Comparison of ENCODE assay signal across 8 cellular contexts in genomic region chr16:4846503-4846900, GRCh38. TPM values are rescaled to one million over a fixed set of nuclear protein-coding genes. Genes with fewer than 3 reads are reported as not detected.
DNase-seq lines count a peak whose midpoint lies in the region; ATAC-seq and TF ChIP-seq lines count a peak whose summit lies in the region.

No MANE protein-coding gene starts in this region.

- TF ChIP-seq POLR2A in IMR-90 (IDR thresholded peaks at IDR 0.05; ENCODE audit: low read depth, low read length), result peak; percentile 75; the same call in 1 of the 2 replicates

- H2BK15ac ChIP-seq in IMR-90 (ENCODE audit: low read depth, low read length), result no peak overlapping the region

- H3K4ac ChIP-seq in IMR-90 (ENCODE audit: low read depth, low read length), result no peak overlapping the region; the same call in 1 of the 2 replicates

- peak overlapping the region; percentile 39; the same call in 1 of the 2 replicates for H3K23ac ChIP-seq in IMR-90 (ENCODE audit: low read depth, low read length)

- H3K4me3 Mint-ChIP-seq in natural killer cell, result peak overlapping the region; percentile 83

- BruUV-seq in IMR-90 (replicated peaks; lab: Mats Ljungman, UMichigan), result no TSS peak

- H3K27ac Mint-ChIP-seq in natural killer cell, result peak overlapping the region; percentile 93 to 95

- H3K4me1 ChIP-seq in IMR-90 (ENCODE audit: control insufficient read depth, insufficient read depth, low read length), result peaks cover 8% of the 10 kb centered on the region
- H3K4me1 ChIP-seq in upper lobe of right lung, result peaks cover 44% of the 10 kb centered on the region

- no peak overlapping the region for H4K91ac ChIP-seq in IMR-90 (ENCODE audit: insufficient read depth, low read depth, low read length)

- POLR2A ChIA-PET in IMR-90 (lab: Charles Lee; ENCODE audit: unreplicated experiment), result no interaction called here

- H3K9ac ChIP-seq in IMR-90 (ENCODE audit: low read depth, low read length), result peak overlapping the region; percentile 88

- no peak overlapping the region for H2BK5ac ChIP-seq in IMR-90 (ENCODE audit: low read depth, low read length, poor library complexity, severe bottlenecking)

- in situ Hi-C loops in IMR-90 (cut with MboI; ENCODE audit: low sequenced_read_pairs), result no loop called here

- H3K36me3 ChIP-seq in IMR-90 (ENCODE audit: control insufficient read depth, insufficient read depth, low read length), result peaks cover 21% of the 10 kb centered on the region
- H3K36me3 ChIP-seq in upper lobe of right lung, result peaks cover 44% of the 10 kb centered on the region

- no peaks in the 10 kb centered on the region for H3K36me3 Mint-ChIP-seq in natural killer cell

- peaks cover 44% of the 10 kb centered on the region for H4K20me1 ChIP-seq in IMR-90 (ENCODE audit: insufficient read depth, low read length)

- H4K5ac ChIP-seq in IMR-90 (ENCODE audit: low read depth, low read length), result no peak overlapping the region

- H4K8ac ChIP-seq in IMR-90 (ENCODE audit: low read depth in 2 of 2, low read length in 2 of 2), result no peak overlapping the region

- TF ChIP-seq CTCF in IMR-90 (conservative IDR thresholded peaks at IDR 0.05; ENCODE audit: low read depth, low read length) (no peak), natural killer cell (IDR thresholded peaks at IDR 0.05) (no peak), upper lobe of right lung (IDR thresholded peaks at IDR 0.05) (no peak)

- 0 out of 2 replicates have a peak overlapping the region, but pooled peaks have one; percentile 53 for H3K14ac ChIP-seq in IMR-90 (replicated peaks; ENCODE audit: low read depth, low read length)

- dilution Hi-C loops in IMR-90 (cut with HindIII; ENCODE audit: low sequenced_read_pairs, unreplicated experiment), result no loop called here

- H3K9me3 ChIP-seq in IMR-90 (ENCODE audit: control insufficient read depth, insufficient read depth, low read length) (no peaks in the 10 kb centered on the region), upper lobe of right lung (no peaks in the 10 kb centered on the region)

- peaks cover 17 to 38% of the 10 kb centered on the region in 2 experiments for H3K79me1 ChIP-seq in IMR-90 (ENCODE audit: low read depth in 1 of 2, low read length in 2 of 2)

- no peaks in the 10 kb centered on the region for H3K27me3 Mint-ChIP-seq in natural killer cell (ENCODE audit: low read depth in 2 of 2)

- H3K27me3 ChIP-seq in IMR-90 (ENCODE audit: control insufficient read depth, insufficient read depth, low read length) (no peaks in the 10 kb centered on the region), upper lobe of right lung (no peaks in the 10 kb centered on the region)

- H3K18ac ChIP-seq in IMR-90 (ENCODE audit: low read depth, low read length), result no peak overlapping the region

- ATAC-seq in GM21526 (IDR thresholded peaks at IDR 0.05; ENCODE audit: low FRiP score, unreplicated experiment), result peak; percentile 3
- peak; percentile 36 for ATAC-seq in IMR-90 (ENCODE audit: low read depth)
- no peak for ATAC-seq in natural killer cell
- peak; percentile 45 for ATAC-seq in upper lobe of right lung

- 0 out of 2 replicates have a peak overlapping the region, but pooled peaks have one; percentile 4 for H2AK5ac ChIP-seq in IMR-90 (ENCODE audit: low read depth, low read length)

- peak; percentile 57 for DNase-seq in EL
- peak; percentile 55 for DNase-seq in IMR-90
- peak; percentile 67 for DNase-seq in activated CD8-positive, alpha-beta memory T cell treated with anti-CD3 and anti-CD28 coated beads, Interleukin-2, amount 50 U/mL, for 48 hours
- DNase-seq in fibroblast of peridontal ligament (ENCODE audit: extremely low read depth), result peak; percentile 30
- no peak for DNase-seq in natural killer cell
- peak; percentile 81 for DNase-seq in upper lobe of right lung
- DNase-seq in NCI-H1092 (lab: John Stamatoyannopoulos, UW), result no peak

- TF ChIP-seq RAD21 in IMR-90 (IDR thresholded peaks at IDR 0.05; ENCODE audit: low read length), result no peak

- H2AFZ ChIP-seq in IMR-90 (replicated peaks; ENCODE audit: low read length, poor library complexity), result peak overlapping the region; percentile 95

- 0% methylated on average over 20 of the region's 27 CpGs; no CpG with 5 or more reads in 1 of the 2 experiments for WGBS in IMR-90 (ENCODE audit: extremely low coverage in 2 of 2, insufficient read length in 1 of 2), 2 experiments

- no peak overlapping the region for H2BK20ac ChIP-seq in IMR-90 (ENCODE audit: low read depth, low read length)

- H2AK9ac ChIP-seq in IMR-90 (replicated peaks; ENCODE audit: low read depth, low read length, poor library complexity), result peak overlapping the region; percentile 93

- no peak overlapping the region for H2BK120ac ChIP-seq in IMR-90 (ENCODE audit: low read depth, low read length)

- H3K9me3 Mint-ChIP-seq in natural killer cell, result no peaks in the 10 kb centered on the region

- H3K9me1 ChIP-seq in IMR-90 (ENCODE audit: insufficient read depth, low read length), result no peaks in the 10 kb centered on the region; the same call in 1 of the 2 replicates

- H3K4me3 ChIP-seq in IMR-90 (ENCODE audit: insufficient read depth, low read depth, low read length) (peak overlapping the region; percentile 88), upper lobe of right lung (peak overlapping the region; percentile 79)

- CTCF ChIA-PET in IMR-90 (lab: Yijun Ruan, JAX), result no interaction called here

- intact Hi-C loops in IMR-90 (cut with micrococcal nuclease) (loop anchor here (5.0 kb wide), 1 partner anchor 186 kb away; the partner anchor contains the start of gene NAGPA), natural killer cell (cut with micrococcal nuclease) (loop anchor here (5.0 to 10.0 kb wide), 2 partner anchors 79 to 248 kb away; partner anchors contain the start of genes EEF2KMT and ZNF500), upper lobe of right lung (cut with DNase I) (no loop called here)

- 0 out of 2 replicates have a peak overlapping the region, but pooled peaks have one; percentile 54 for H3K56ac ChIP-seq in IMR-90 (ENCODE audit: extremely low read depth, insufficient read depth, low read length)

- H3K4me1 Mint-ChIP-seq in natural killer cell, result peaks cover 43% of the 10 kb centered on the region in 2 donors

- H3K27ac ChIP-seq in IMR-90 (ENCODE audit: insufficient read depth, low read length) (peak overlapping the region; percentile 90), upper lobe of right lung (peak overlapping the region; percentile 95)

- peak overlapping the region; percentile 90 for H3K4me2 ChIP-seq in IMR-90 (ENCODE audit: low read depth, low read length)

TF ChIP-seq in IMR-90, 13 proteins besides CTCF, POLR2A, EP300 and RAD21:
- TF ChIP-seq MXI1 (IDR thresholded peaks at IDR 0.05; ENCODE audit: borderline replicate concordance, low read depth, low read length), result peak; percentile 55; the same call in 1 of the 2 replicates
- TF ChIP-seq, protein P1, sequence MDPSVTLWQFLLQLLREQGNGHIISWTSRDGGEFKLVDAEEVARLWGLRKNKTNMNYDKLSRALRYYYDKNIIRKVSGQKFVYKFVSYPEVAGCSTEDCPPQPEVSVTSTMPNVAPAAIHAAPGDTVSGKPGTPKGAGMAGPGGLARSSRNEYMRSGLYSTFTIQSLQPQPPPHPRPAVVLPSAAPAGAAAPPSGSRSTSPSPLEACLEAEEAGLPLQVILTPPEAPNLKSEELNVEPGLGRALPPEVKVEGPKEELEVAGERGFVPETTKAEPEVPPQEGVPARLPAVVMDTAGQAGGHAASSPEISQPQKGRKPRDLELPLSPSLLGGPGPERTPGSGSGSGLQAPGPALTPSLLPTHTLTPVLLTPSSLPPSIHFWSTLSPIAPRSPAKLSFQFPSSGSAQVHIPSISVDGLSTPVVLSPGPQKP (IDR thresholded peaks at IDR 0.05; ENCODE audit: borderline replicate concordance, low read depth, low read length), result no peak
TF ChIP-seq in IMR-90: peak in this region for 1.

RNA-seq across cellular contexts. Expression of gene GLYR1, which starts 0.6 kb away (rescaled TPM):
- total RNA-seq in IMR-90 (2012; rRNA removed) (26.0 and 27.8 TPM in 2 replicates), natural killer cell (100 to 1,000 TPM; 112 to 129 (median 125) TPM), upper lobe of right lung (85.7 TPM)
- 53.2 and 54.2 TPM in 2 replicates for polyA plus RNA-seq in IMR-90 (2012; rRNA removed)
- polyA plus RNA-seq in IMR-90 (2012; cell fraction: cytosol; rRNA removed), result 28.8 and 39.4 TPM in 2 replicates
- 63.0 and 63.9 TPM in 2 replicates for polyA plus RNA-seq in IMR-90 (2012; cell fraction: nucleus; rRNA removed; ENCODE audit: low replicate concordance)

RNA-seq across cellular contexts. Expression of gene UBN1, which starts 0.8 kb away (rescaled TPM):
- total RNA-seq in IMR-90 (2012; rRNA removed), result 5.7 and 7.8 TPM in 2 replicates
- 12.9 and 16.3 TPM in 2 replicates for polyA plus RNA-seq in IMR-90 (2012; rRNA removed)
- polyA plus RNA-seq in IMR-90 (2012; cell fraction: cytosol; rRNA removed), result 7.6 and 8.8 TPM in 2 replicates
- 43.7 and 49.4 TPM in 2 replicates for polyA plus RNA-seq in IMR-90 (2012; cell fraction: nucleus; rRNA removed; ENCODE audit: low replicate concordance)
- 10 to 100 TPM; 70.5 to 81.6 (median 79.9) TPM for total RNA-seq in natural killer cell
- 36.6 TPM for total RNA-seq in upper lobe of right lung

RNA-seq across cellular contexts. Expression of gene ROGDI, which starts 44.1 kb away (rescaled TPM):
- total RNA-seq in IMR-90 (2012; rRNA removed) (13.6 and 14.2 TPM in 2 replicates), natural killer cell (10 to 100 TPM in 1 of 3 donors, 1 to 10 TPM in 2; 6.6 to 15.5 (median 7.5) TPM), upper lobe of right lung (21.8 TPM)
- polyA plus RNA-seq in IMR-90 (2012; rRNA removed), result 27.1 and 30.1 TPM in 2 replicates
- 11.3 and 32.6 TPM in 2 replicates for polyA plus RNA-seq in IMR-90 (2012; cell fraction: cytosol; rRNA removed)
- polyA plus RNA-seq in IMR-90 (2012; cell fraction: nucleus; rRNA removed; ENCODE audit: low replicate concordance), result 67.3 and 174 TPM in 2 replicates

RNA-seq across cellular contexts. Expression of gene SMIM22, which starts 51.3 kb away (rescaled TPM):
- total RNA-seq in IMR-90 (2012; rRNA removed) (not detected in 2 replicates), natural killer cell (not detected), upper lobe of right lung (23.3 TPM)
- polyA plus RNA-seq in IMR-90 (2012; rRNA removed), result not detected in 2 replicates
- not detected in 2 replicates for polyA plus RNA-seq in IMR-90 (2012; cell fraction: cytosol; rRNA removed)
- not detected in 2 replicates for polyA plus RNA-seq in IMR-90 (2012; cell fraction: nucleus; rRNA removed; ENCODE audit: low replicate concordance)

RNA-seq across cellular contexts. Expression of gene SEPTIN12, which starts 58.4 kb away (rescaled TPM):
- total RNA-seq in IMR-90 (2012; rRNA removed) (not detected in 2 replicates), natural killer cell (under 1 TPM in 1 of 3 donors, not detected in 2; 0.59 TPM), upper lobe of right lung (not detected)
- polyA plus RNA-seq in IMR-90 (2012; rRNA removed), result not detected in 2 replicates
- not detected in 2 replicates for polyA plus RNA-seq in IMR-90 (2012; cell fraction: cytosol; rRNA removed)
- 0.10 TPM in 1 of 2 replicates, not detected in the other for polyA plus RNA-seq in IMR-90 (2012; cell fraction: nucleus; rRNA removed; ENCODE audit: low replicate concordance)

Comparison
In these comparisons a context has a peak if more than half of its experiments do, and no peak if none do; other contexts are left out.
1. DNase-seq: peak in EL (single experiment), IMR-90 (single experiment), activated CD8-positive, alpha-beta memory T cell treated with anti-CD3 and anti-CD28 coated beads, Interleukin-2, amount 50 U/mL, for 48 hours (single experiment), fibroblast of peridontal ligament (single experiment) and upper lobe of right lung (single experiment); none in natural killer cell (single experiment) and NCI-H1092 (single experiment).
2. ATAC-seq: peak in GM21526 (single experiment), IMR-90 (single experiment) and upper lobe of right lung (single experiment); none in natural killer cell (0 of 3).